ENCODE assay signal across 31 cellular contexts in genomic region chr1:9213956-9214355, GRCh38.
"Had no signal": no experiment of that assay in that cellular context is flagged by ENCODE, and none has a peak within 500 bp of the region (broad histone marks: within the 10 kb centered on the region; RNA-seq: fewer than 3 reads in every experiment).

No MANE protein-coding gene starts in this region.

- H3K36me3 Mint-ChIP-seq: activated CD4-positive, alpha-beta memory T cell treated with anti-CD3 and anti-CD28 coated beads for 36 hours; activated naive CD4-positive, alpha-beta T cell treated with anti-CD3 and anti-CD28 coated beads, Interleukin-2, amount 50 U/mL, for 24 hours; activated naive CD8-positive, alpha-beta T cell treated with anti-CD3 and anti-CD28 coated beads for 36 hours; brain had no signal

- H3K4me3 ChIP-seq: ascending aorta, breast epithelium, cardiac muscle cell, colonic mucosa had no signal

- FAIRE-seq: endometrium, endothelial cell of umbilical vein, frontal cortex had no signal

- H3K27ac Mint-ChIP-seq: activated CD4-positive, alpha-beta memory T cell treated with anti-CD3 and anti-CD28 coated beads for 36 hours; activated CD4-positive, alpha-beta T cell treated with anti-CD3 and anti-CD28 coated beads for 36 hours; activated CD4-positive, alpha-beta T cell treated with anti-CD3 and anti-CD28 coated beads, Interleukin-2, amount 10 ng/mL, durations not matched to agents 24 days and 14 days; activated naive CD4-positive, alpha-beta T cell treated with anti-CD3 and anti-CD28 coated beads for 36 hours; activated naive CD4-positive, alpha-beta T cell treated with anti-CD3 and anti-CD28 coated beads, Interleukin-2, amount 50 U/mL, for 24 hours; activated naive CD8-positive, alpha-beta T cell treated with anti-CD3 and anti-CD28 coated beads for 36 hours; activated naive CD8-positive, alpha-beta T cell treated with anti-CD3 and anti-CD28 coated beads, Interleukin-2, amount 50 U/mL, for 24 hours; activated T-helper 17 cell treated with anti-CD3 and anti-CD28 coated beads, Interleukin-2, amount 50 U/mL, for 72 hours; brain; T-helper 17 cell; T-helper 2 cell treated with Interferon-gamma antibody and Interleukin-4, amounts not matched to agents 5 μg/mL and 100 μg/mL, for 36 hours had no signal

- H3K4me1 Mint-ChIP-seq: activated CD4-positive, alpha-beta T cell treated with anti-CD3 and anti-CD28 coated beads for 36 hours; activated CD4-positive, alpha-beta T cell treated with anti-CD3 and anti-CD28 coated beads, Interleukin-2, amount 10 ng/mL, durations not matched to agents 24 days and 14 days; activated naive CD4-positive, alpha-beta T cell treated with anti-CD3 and anti-CD28 coated beads, Interleukin-2, amount 50 U/mL, for 24 hours; activated naive CD8-positive, alpha-beta T cell treated with anti-CD3 and anti-CD28 coated beads for 36 hours; activated T-helper 17 cell treated with anti-CD3 and anti-CD28 coated beads, Interleukin-2, amount 50 U/mL, for 72 hours; brain had no signal

- ATAC-seq: activated CD4-positive, alpha-beta T cell treated with anti-CD3 and anti-CD28 coated beads for 36 hours; activated naive CD8-positive, alpha-beta T cell treated with anti-CD3 and anti-CD28 coated beads, Interleukin-2, amount 50 U/mL, for 24 hours; activated T-cell treated with anti-CD3 and anti-CD28 coated beads, Interleukin-2, amount 50 U/mL, for 4 hours; activated T-helper 17 cell treated with anti-CD3 and anti-CD28 coated beads, Interleukin-2, amount 50 U/mL, for 72 hours; esophagus mucosa; T-helper 17 cell had no signal

- DNase-seq: activated CD4-positive, alpha-beta memory T cell treated with anti-CD3 and anti-CD28 coated beads for 36 hours; activated CD4-positive, alpha-beta T cell treated with anti-CD3 and anti-CD28 coated beads for 36 hours; activated CD4-positive, alpha-beta T cell treated with anti-CD3 and anti-CD28 coated beads, Interleukin-2, amount 10 ng/mL, durations not matched to agents 24 days and 14 days; activated CD4-positive, CD25-positive, alpha-beta regulatory T cell; activated CD4-positive, CD25-positive, alpha-beta regulatory T cell treated with anti-CD3 and anti-CD28 coated beads, Interleukin-2, amount 50 U/mL, for 72 hours; activated CD8-positive, alpha-beta memory T cell treated with anti-CD3 and anti-CD28 coated beads for 24 hours; activated effector memory CD4-positive, alpha-beta T cell treated with anti-CD3 and anti-CD28 coated beads, Interleukin-2, amount 50 U/mL, for 16 hours; activated naive CD4-positive, alpha-beta T cell treated with anti-CD3 and anti-CD28 coated beads for 36 hours; activated naive CD8-positive, alpha-beta T cell treated with anti-CD3 and anti-CD28 coated beads for 36 hours; activated naive CD8-positive, alpha-beta T cell treated with anti-CD3 and anti-CD28 coated beads, Interleukin-2, amount 50 U/mL, for 24 hours; activated T-cell treated with anti-CD3 and anti-CD28 coated beads, Interleukin-2, amount 50 U/mL, for 4 hours; central memory CD4-positive, alpha-beta T cell; cerebellar nuclear complex; colonic mucosa; effector CD8-positive, alpha-beta T cell; foreskin fibroblast; head of caudate nucleus; T-helper 1 cell; T-helper 17 cell; T1000 had no signal

- H3K9me3 Mint-ChIP-seq: activated CD4-positive, alpha-beta T cell treated with anti-CD3 and anti-CD28 coated beads, Interleukin-2, amount 10 ng/mL, durations not matched to agents 24 days and 14 days; activated naive CD4-positive, alpha-beta T cell treated with anti-CD3 and anti-CD28 coated beads for 36 hours; activated naive CD4-positive, alpha-beta T cell treated with anti-CD3 and anti-CD28 coated beads, Interleukin-2, amount 50 U/mL, for 24 hours; activated naive CD8-positive, alpha-beta T cell treated with anti-CD3 and anti-CD28 coated beads for 36 hours; activated naive CD8-positive, alpha-beta T cell treated with anti-CD3 and anti-CD28 coated beads, Interleukin-2, amount 50 U/mL, for 24 hours; activated T-cell treated with anti-CD3 and anti-CD28 coated beads, Interleukin-2, amount 50 U/mL, for 4 hours; activated T-helper 17 cell treated with anti-CD3 and anti-CD28 coated beads, Interleukin-2, amount 50 U/mL, for 72 hours; T-helper 2 cell treated with Interferon-gamma antibody and Interleukin-4, amounts not matched to agents 5 μg/mL and 100 μg/mL, for 36 hours had no signal

- H3K4me3 Mint-ChIP-seq: activated CD4-positive, alpha-beta memory T cell treated with anti-CD3 and anti-CD28 coated beads for 36 hours; activated CD4-positive, alpha-beta T cell treated with anti-CD3 and anti-CD28 coated beads for 36 hours; activated CD4-positive, alpha-beta T cell treated with anti-CD3 and anti-CD28 coated beads, Interleukin-2, amount 10 ng/mL, durations not matched to agents 24 days and 14 days; activated naive CD4-positive, alpha-beta T cell treated with anti-CD3 and anti-CD28 coated beads for 36 hours; activated naive CD4-positive, alpha-beta T cell treated with anti-CD3 and anti-CD28 coated beads, Interleukin-2, amount 50 U/mL, for 24 hours; activated naive CD8-positive, alpha-beta T cell treated with anti-CD3 and anti-CD28 coated beads for 36 hours; activated naive CD8-positive, alpha-beta T cell treated with anti-CD3 and anti-CD28 coated beads, Interleukin-2, amount 50 U/mL, for 24 hours; activated T-cell treated with anti-CD3 and anti-CD28 coated beads, Interleukin-2, amount 50 U/mL, for 4 hours; activated T-helper 17 cell treated with anti-CD3 and anti-CD28 coated beads, Interleukin-2, amount 50 U/mL, for 72 hours; brain; T-helper 17 cell; T-helper 2 cell treated with Interferon-gamma antibody and Interleukin-4, amounts not matched to agents 5 μg/mL and 100 μg/mL, for 36 hours had no signal
